ENCODE assay signal across 30 cellular contexts in genomic region chr20:10965936-10966470, GRCh38.
DNase-seq lines count a peak whose midpoint lies in the region; ATAC-seq and TF ChIP-seq lines count a peak whose summit lies in the region.
"Had no signal": no experiment of that assay in that cellular context is flagged by ENCODE, and none has a peak within 500 bp of the region (broad histone marks: within the 10 kb centered on the region; RNA-seq: fewer than 3 reads in every experiment).

No MANE protein-coding gene starts in this region.

- H3K27me3 ChIP-seq in heart left ventricle (no peaks in the 10 kb centered on the region), right atrium auricular region (no peaks in the 10 kb centered on the region), transverse colon (no peaks in the 10 kb centered on the region)
- H3K27me3 ChIP-seq: dorsolateral prefrontal cortex, MG63, testis, vagina had no signal

- ATAC-seq in heart left ventricle (peak in 3 of 4 donors; percentile 31 to 65 (median 48)), left colon (peak; percentile 67), HG02938 (IDR thresholded peaks at IDR 0.05; ENCODE audit: unreplicated experiment) (no peak), HG03095 (IDR thresholded peaks at IDR 0.05; ENCODE audit: unreplicated experiment) (no peak)

- DNase-seq in heart left ventricle = peak in 2 of 5 donors; percentile 27 to 33
- no peak for DNase-seq in right atrium auricular region (ENCODE audit: low spot score)
- DNase-seq in fibroblast of mammary gland (ENCODE audit: low read depth) = peak; percentile 20
- peak in 1 of 2 donors; percentile 42 for DNase-seq in left colon
- DNase-seq in transverse colon = peak; percentile 34
- no peak for DNase-seq in NK-92 (lab: John Stamatoyannopoulos, UW; ENCODE audit: unreplicated experiment)
- DNase-seq: activated B cell treated with CpG ODN at 0.5 μM for 24 hours; activated CD4-positive, alpha-beta T cell treated with anti-CD3 and anti-CD28 coated beads, Interleukin-2, amount 10 ng/mL, durations not matched to agents 7 days and 5 days; activated gamma-delta T cell; activated T-cell treated with anti-CD3 and anti-CD28 coated beads, Interleukin-2, amount 50 U/mL, for 24 hours; Calu3; DMS79; dorsolateral prefrontal cortex; GF-D8; head of caudate nucleus; KG1; mammary epithelial cell; MG63; NCI-H1105; NCI-H187 treated with DMSO at 0.1 percent for 48 hours; NCI-H2171 treated with DMSO at 0.1 percent for 48 hours; NCI-H510A treated with DMSO at 0.1 percent for 48 hours; SK-N-SH; stimulated activated CD4-positive, alpha-beta T cell treated with anti-CD3 and anti-CD28 coated beads, Interleukin-2, amount 100 ng/mL, for 24 hours; testis had no signal

- H3K9me3 ChIP-seq in heart left ventricle (no peaks in the 10 kb centered on the region), right atrium auricular region (no peaks in the 10 kb centered on the region), transverse colon (no peaks in the 10 kb centered on the region)
- H3K9me3 ChIP-seq: MG63, SK-N-SH, testis, vagina had no signal

- WGBS in heart left ventricle, 4 donors = 67 to 81% (median 78%) methylated on average over 4 of the region's 4 CpGs
- WGBS in transverse colon (ENCODE audit: low coverage in 1 of 2), 2 donors = 46 to 51% methylated on average over 3 to 4 of the region's 4 CpGs

- H3K27ac ChIP-seq in heart left ventricle = peak overlapping the region in 6 of 12 donors; percentile 8 to 46 (median 28)
- no peak overlapping the region for H3K27ac ChIP-seq in right atrium auricular region
- peak overlapping the region in 2 of 4 donors; percentile 19 to 31 for H3K27ac ChIP-seq in transverse colon
- H3K27ac ChIP-seq: dorsolateral prefrontal cortex, RWPE1, testis, vagina had no signal

- intact Hi-C loops in heart left ventricle (cut with DNase I) (loop anchor here in 3 of 10 donors (5.0 to 10.0 kb wide), 2 partner anchors 46 to 291 kb away; partner anchors contain the start of gene JAG1 (in 3 of the 3)), left colon (cut with DNase I, micrococcal nuclease) (no loop called here), transverse colon (cut with DNase I; ENCODE audit: low total_unique reads) (no loop called here)

- TF ChIP-seq CTCF in heart left ventricle (IDR thresholded peaks at IDR 0.05) = no peak
- no peak for TF ChIP-seq CTCF in right atrium auricular region (IDR thresholded peaks at IDR 0.05)
- TF ChIP-seq CTCF in fibroblast of mammary gland (conservative IDR thresholded peaks at IDR 0.05; ENCODE audit: control insufficient read depth, insufficient read depth, low read depth, low read length) = no peak
- no peak for TF ChIP-seq CTCF in transverse colon (IDR thresholded peaks at IDR 0.05)

- in situ Hi-C loops in transverse colon (cut with MboI; ENCODE audit: low pct_ligation_motif_present in 1 of 4, low pct_unique_long_range_greater_than_20kb in 1 of 4, low sequenced_read_pairs in 3 of 4) = no loop called here

- TF ChIP-seq POLR2A in heart left ventricle (IDR thresholded peaks at IDR 0.05) (no peak), transverse colon (IDR thresholded peaks at IDR 0.05) (no peak)

- H3K36me3 ChIP-seq in heart left ventricle (no peaks in the 10 kb centered on the region), right atrium auricular region (no peaks in the 10 kb centered on the region), transverse colon (no peaks in the 10 kb centered on the region)
- H3K36me3 ChIP-seq: MG63, vagina had no signal

- TF ChIP-seq EP300 in transverse colon (IDR thresholded peaks at IDR 0.05; ENCODE audit: low read depth) = no peak

- H3K4me1 ChIP-seq in heart left ventricle = peaks cover 0 to 38% (median 12%) of the 10 kb centered on the region in 12 donors
- no peaks in the 10 kb centered on the region for H3K4me1 ChIP-seq in right atrium auricular region
- H3K4me1 ChIP-seq in transverse colon = peaks cover 0 to 50% (median 16%) of the 10 kb centered on the region in 4 donors
- H3K4me1 ChIP-seq: vagina had no signal

- no peak overlapping the region for H3K4me3 ChIP-seq in heart left ventricle
- H3K4me3 ChIP-seq in right atrium auricular region = no peak overlapping the region
- H3K4me3 ChIP-seq in fibroblast of mammary gland (ENCODE audit: control insufficient read depth, low read depth, low read length) = no peak overlapping the region
- H3K4me3 ChIP-seq in transverse colon = no peak overlapping the region
- H3K4me3 ChIP-seq: dorsolateral prefrontal cortex, MG63, smooth muscle cell, testis, vagina had no signal

Comparison
In these comparisons a context has a peak if more than half of its experiments do, and no peak if none do; other contexts are left out.
1. ATAC-seq: peak in heart left ventricle (3 of 4) and left colon (single experiment); none in HG02938 (single experiment) and HG03095 (single experiment).
2. DNase-seq: peak in fibroblast of mammary gland (single experiment) and transverse colon (single experiment); none in right atrium auricular region (single experiment) and NK-92 (single experiment).